8 cellular contexts compared by ENCODE assay signal in the genomic region with DNA sequence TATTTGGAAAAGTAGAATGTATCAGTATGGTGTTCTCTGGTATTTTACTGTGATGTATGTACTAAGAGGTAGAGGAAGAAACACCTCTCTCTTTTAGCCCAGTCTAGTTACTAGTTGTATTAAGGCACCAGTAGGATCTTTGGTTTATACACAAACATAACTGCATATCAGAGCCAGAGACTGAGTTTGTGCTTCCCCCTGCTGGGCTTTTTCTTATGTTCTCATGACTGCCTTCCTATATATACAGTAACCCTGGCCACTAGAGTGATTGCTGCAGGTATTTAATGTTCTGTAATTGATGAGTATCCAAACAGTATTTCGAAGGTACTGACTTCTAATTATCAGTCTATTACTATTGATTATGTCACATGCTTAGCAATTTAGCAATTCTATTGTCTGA.
DNase-seq lines count a peak whose midpoint lies in the region; ATAC-seq and TF ChIP-seq lines count a peak whose summit lies in the region.

No MANE protein-coding gene starts in this region.

- peaks cover 9% of the 10 kb centered on the region; the same call in 1 of the 2 replicates for H3K4me1 ChIP-seq in OCI-LY3 (ENCODE audit: low read length)

- no peaks in the 10 kb centered on the region for H3K9me3 Mint-ChIP-seq in glutamatergic neuron (ENCODE audit: unreplicated experiment)
- no peaks in the 10 kb centered on the region for H3K9me3 Mint-ChIP-seq in T-helper 2 cell treated with Interferon-gamma antibody and Interleukin-4, amounts not matched to agents 5 μg/mL and 100 μg/mL, for 36 hours

- H2AFZ ChIP-seq in OCI-LY3 (ENCODE audit: low read depth, low read length), result peak overlapping the region; percentile 91

- DNase-seq in COLO668 (lab: John Stamatoyannopoulos, UW; ENCODE audit: unreplicated experiment) (peak; percentile 64), glutamatergic neuron (no peak), NCI-H1048 (lab: John Stamatoyannopoulos, UW) (no peak)
- peak; percentile 24 for DNase-seq in Jurkat, Clone E6-1 (ENCODE audit: low read depth, low spot score)
- no peak for DNase-seq in stimulated activated CD4-positive, alpha-beta T cell treated with anti-CD3 and anti-CD28 coated beads, Interleukin-1b, Interleukin-23, amount 100 ng/mL, for 48 hours
- DNase-seq in T-helper 2 cell treated with Interferon-gamma antibody and Interleukin-4, amounts not matched to agents 5 μg/mL and 100 μg/mL, for 36 hours (ENCODE audit: low spot score), result no peak

- H3K27me3 Mint-ChIP-seq in glutamatergic neuron (ENCODE audit: unreplicated experiment), result no peaks in the 10 kb centered on the region
- no peaks in the 10 kb centered on the region for H3K27me3 Mint-ChIP-seq in T-helper 2 cell treated with Interferon-gamma antibody and Interleukin-4, amounts not matched to agents 5 μg/mL and 100 μg/mL, for 36 hours (ENCODE audit: low read depth)

- TF ChIP-seq CTCF in OCI-LY3 (IDR thresholded peaks at IDR 0.05; ENCODE audit: low read depth, low read length) (peak; percentile 84), glutamatergic neuron (IDR thresholded peaks at IDR 0.05; ENCODE audit: partially characterized antibody, unreplicated experiment) (peak; percentile 40)

- no peak overlapping the region for H3K4me3 Mint-ChIP-seq in glutamatergic neuron (ENCODE audit: unreplicated experiment)
- H3K4me3 Mint-ChIP-seq in T-helper 2 cell treated with Interferon-gamma antibody and Interleukin-4, amounts not matched to agents 5 μg/mL and 100 μg/mL, for 36 hours, result no peak overlapping the region

- H3K79me2 ChIP-seq in OCI-LY3 (ENCODE audit: low read length), result no peaks in the 10 kb centered on the region

- H4K20me1 ChIP-seq in OCI-LY3 (ENCODE audit: insufficient read depth, low read length), result no peaks in the 10 kb centered on the region

- H3K36me3 Mint-ChIP-seq in glutamatergic neuron (ENCODE audit: unreplicated experiment), result no peaks in the 10 kb centered on the region
- no peaks in the 10 kb centered on the region for H3K36me3 Mint-ChIP-seq in T-helper 2 cell treated with Interferon-gamma antibody and Interleukin-4, amounts not matched to agents 5 μg/mL and 100 μg/mL, for 36 hours (ENCODE audit: low read depth)

- H3K9ac ChIP-seq in OCI-LY3 (ENCODE audit: low read length), result no peak overlapping the region

- no peaks in the 10 kb centered on the region for H3K9me3 ChIP-seq in OCI-LY3 (ENCODE audit: insufficient read depth, low read length)

- peak overlapping the region; percentile 25; the same call in 1 of the 2 replicates for H3K4me2 ChIP-seq in OCI-LY3 (ENCODE audit: low read length)

- no peak for ATAC-seq in GM18909 (IDR thresholded peaks at IDR 0.05; ENCODE audit: poor library complexity, unreplicated experiment)

- H3K4me3 ChIP-seq in Jurkat, Clone E6-1 (ENCODE audit: low read length), result no peak overlapping the region
- no peak overlapping the region for H3K4me3 ChIP-seq in OCI-LY3 (ENCODE audit: low read length)

- no peaks in the 10 kb centered on the region for H3K36me3 ChIP-seq in OCI-LY3 (replicated peaks; ENCODE audit: low read depth, low read length)

- no peak overlapping the region for H3K27ac ChIP-seq in OCI-LY3 (ENCODE audit: low read length)

- no peaks in the 10 kb centered on the region for H3K27me3 ChIP-seq in OCI-LY3 (ENCODE audit: low read depth, low read length)

- no peaks in the 10 kb centered on the region for H3K4me1 Mint-ChIP-seq in glutamatergic neuron (ENCODE audit: low read depth, unreplicated experiment)
- H3K4me1 Mint-ChIP-seq in T-helper 2 cell treated with Interferon-gamma antibody and Interleukin-4, amounts not matched to agents 5 μg/mL and 100 μg/mL, for 36 hours (ENCODE audit: low read depth), result no peaks in the 10 kb centered on the region

- no peak overlapping the region for H3K27ac Mint-ChIP-seq in glutamatergic neuron (ENCODE audit: unreplicated experiment)
- no peak overlapping the region for H3K27ac Mint-ChIP-seq in T-helper 2 cell treated with Interferon-gamma antibody and Interleukin-4, amounts not matched to agents 5 μg/mL and 100 μg/mL, for 36 hours

Comparison
In these comparisons a context has a peak if more than half of its experiments do, and no peak if none do; other contexts are left out.
1. DNase-seq: peak in COLO668 (single experiment) and Jurkat, Clone E6-1 (single experiment); none in glutamatergic neuron (single experiment), NCI-H1048 (single experiment), stimulated activated CD4-positive, alpha-beta T cell treated with anti-CD3 and anti-CD28 coated beads, Interleukin-1b, Interleukin-23, amount 100 ng/mL, for 48 hours (single experiment) and T-helper 2 cell treated with Interferon-gamma antibody and Interleukin-4, amounts not matched to agents 5 μg/mL and 100 μg/mL, for 36 hours (single experiment).